ENCODE assay signal across 1 cellular context in the genomic region with DNA sequence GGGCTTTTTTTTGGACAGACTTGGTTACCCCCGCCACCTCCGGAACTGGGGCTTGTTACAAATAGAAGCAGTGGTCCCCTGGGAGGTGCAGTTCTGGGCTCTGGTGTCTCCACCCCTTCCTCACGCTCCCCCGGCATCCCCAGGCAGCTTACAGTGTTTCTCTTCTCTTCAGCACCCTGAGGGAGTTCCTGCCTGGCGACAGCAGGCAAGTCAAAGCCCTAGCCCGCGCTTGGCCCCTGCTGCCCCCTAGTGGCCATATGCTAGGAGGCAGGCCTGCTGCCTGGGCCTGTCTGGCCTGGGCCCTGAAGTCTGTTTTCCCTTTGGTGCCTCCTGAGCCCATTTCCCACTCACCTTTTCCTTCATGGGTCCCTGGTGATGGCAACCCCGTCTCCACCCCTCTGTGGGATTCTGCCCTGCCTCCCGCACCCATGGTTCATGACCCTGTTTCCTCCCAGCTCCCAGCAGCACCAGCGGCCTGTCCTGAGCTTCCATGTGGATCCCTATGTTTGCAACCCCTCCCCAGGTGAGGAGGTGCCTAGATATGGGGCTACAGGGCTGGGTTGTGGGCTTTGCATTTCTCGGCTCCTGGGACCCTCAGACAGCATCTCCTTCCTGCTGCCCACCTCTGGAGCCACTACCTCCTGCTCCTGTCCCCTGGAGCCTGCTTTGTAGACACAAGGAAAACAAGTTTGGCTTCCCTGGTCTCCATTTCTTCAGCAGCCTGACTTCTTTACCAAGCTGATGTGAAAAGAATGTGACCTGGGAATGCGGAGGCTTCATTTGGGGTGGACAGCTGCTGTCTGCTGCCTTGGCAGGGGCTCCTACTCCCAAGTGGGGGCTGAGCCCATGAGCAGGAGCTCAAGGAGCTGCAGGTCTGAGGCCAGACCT.
TF ChIP-seq lines count a peak whose summit lies in the region.

No MANE protein-coding gene starts in this region.

TF ChIP-seq in HepG2, 621 proteins besides CTCF, POLR2A, EP300 and RAD21 (continued from another document and continues in another):
- TF ChIP-seq, protein P1, sequence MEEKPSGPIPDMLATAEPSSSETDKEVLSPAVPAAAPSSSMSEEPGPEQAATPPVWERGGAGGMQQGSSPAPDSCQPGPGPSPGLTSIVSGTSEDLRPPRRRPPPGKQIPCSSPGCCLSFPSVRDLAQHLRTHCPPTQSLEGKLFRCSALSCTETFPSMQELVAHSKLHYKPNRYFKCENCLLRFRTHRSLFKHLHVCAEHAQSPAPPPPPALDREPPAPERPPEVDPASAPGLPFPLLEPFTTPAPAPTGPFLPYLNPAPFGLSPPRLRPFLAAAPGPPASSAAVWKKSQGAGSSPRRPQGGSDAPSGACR (CRISPR knock-in tag; IDR thresholded peaks at IDR 0.05): no peak; the same call in 1 of the 2 replicates
- TF ChIP-seq, protein P2, sequence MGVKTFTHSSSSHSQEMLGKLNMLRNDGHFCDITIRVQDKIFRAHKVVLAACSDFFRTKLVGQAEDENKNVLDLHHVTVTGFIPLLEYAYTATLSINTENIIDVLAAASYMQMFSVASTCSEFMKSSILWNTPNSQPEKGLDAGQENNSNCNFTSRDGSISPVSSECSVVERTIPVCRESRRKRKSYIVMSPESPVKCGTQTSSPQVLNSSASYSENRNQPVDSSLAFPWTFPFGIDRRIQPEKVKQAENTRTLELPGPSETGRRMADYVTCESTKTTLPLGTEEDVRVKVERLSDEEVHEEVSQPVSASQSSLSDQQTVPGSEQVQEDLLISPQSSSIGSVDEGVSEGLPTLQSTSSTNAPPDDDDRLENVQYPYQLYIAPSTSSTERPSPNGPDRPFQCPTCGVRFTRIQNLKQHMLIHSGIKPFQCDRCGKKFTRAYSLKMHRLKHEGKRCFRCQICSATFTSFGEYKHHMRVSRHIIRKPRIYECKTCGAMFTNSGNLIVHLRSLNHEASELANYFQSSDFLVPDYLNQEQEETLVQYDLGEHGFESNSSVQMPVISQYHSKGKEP (CRISPR knock-in tag; IDR thresholded peaks at IDR 0.05): no peak
- TF ChIP-seq, protein P3, sequence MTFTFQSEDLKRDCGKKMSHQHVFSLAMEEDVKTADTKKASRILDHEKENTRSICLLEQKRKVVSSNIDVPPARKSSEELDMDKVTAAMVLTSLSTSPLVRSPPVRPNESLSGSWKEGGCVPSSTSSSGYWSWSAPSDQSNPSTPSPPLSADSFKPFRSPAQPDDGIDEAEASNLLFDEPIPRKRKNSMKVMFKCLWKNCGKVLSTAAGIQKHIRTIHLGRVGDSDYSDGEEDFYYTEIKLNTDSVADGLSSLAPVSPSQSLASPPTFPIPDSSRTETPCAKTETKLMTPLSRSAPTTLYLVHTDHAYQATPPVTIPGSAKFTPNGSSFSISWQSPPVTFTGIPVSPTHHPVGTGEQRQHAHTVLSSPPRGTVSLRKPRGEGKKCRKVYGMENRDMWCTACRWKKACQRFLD (CRISPR knock-in tag; IDR thresholded peaks at IDR 0.05; ENCODE audit: borderline replicate concordance): no peak
- TF ChIP-seq, protein P4, sequence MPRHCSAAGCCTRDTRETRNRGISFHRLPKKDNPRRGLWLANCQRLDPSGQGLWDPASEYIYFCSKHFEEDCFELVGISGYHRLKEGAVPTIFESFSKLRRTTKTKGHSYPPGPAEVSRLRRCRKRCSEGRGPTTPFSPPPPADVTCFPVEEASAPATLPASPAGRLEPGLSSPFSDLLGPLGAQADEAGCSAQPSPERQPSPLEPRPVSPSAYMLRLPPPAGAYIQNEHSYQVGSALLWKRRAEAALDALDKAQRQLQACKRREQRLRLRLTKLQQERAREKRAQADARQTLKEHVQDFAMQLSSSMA (CRISPR knock-in tag; IDR thresholded peaks at IDR 0.05): no peak
- TF ChIP-seq ZNF546 (CRISPR knock-in tag; conservative IDR thresholded peaks at IDR 0.05) (no peak), MTF2 (CRISPR knock-in tag; IDR thresholded peaks at IDR 0.05; ENCODE audit: borderline replicate concordance) (no peak), ZNF557 (CRISPR knock-in tag; IDR thresholded peaks at IDR 0.05) (no peak), KDM1A (CRISPR knock-in tag; IDR thresholded peaks at IDR 0.05) (no peak), SP5 (CRISPR knock-in tag; IDR thresholded peaks at IDR 0.05; ENCODE audit: borderline replicate concordance, low read depth) (no peak), ATF7-NPFF (CRISPR knock-in tag; IDR thresholded peaks at IDR 0.05; ENCODE audit: low read depth) (no peak), ONECUT2 (CRISPR knock-in tag; IDR thresholded peaks at IDR 0.05) (no peak), SP140L (CRISPR knock-in tag; IDR thresholded peaks at IDR 0.05; ENCODE audit: borderline replicate concordance) (no peak), ZNF549 (CRISPR knock-in tag; IDR thresholded peaks at IDR 0.05) (no peak), MEIS1 (CRISPR knock-in tag; IDR thresholded peaks at IDR 0.05; ENCODE audit: borderline replicate concordance) (no peak), PHF8 (CRISPR knock-in tag; IDR thresholded peaks at IDR 0.05) (0 out of 2 replicates have a peak, but pooled peaks have one; percentile 27), ZNF644 (CRISPR knock-in tag; IDR thresholded peaks at IDR 0.05; ENCODE audit: low read depth) (no peak), ZNF782 (CRISPR knock-in tag; IDR thresholded peaks at IDR 0.05; ENCODE audit: borderline replicate concordance) (no peak)
- TF ChIP-seq, protein P5, sequence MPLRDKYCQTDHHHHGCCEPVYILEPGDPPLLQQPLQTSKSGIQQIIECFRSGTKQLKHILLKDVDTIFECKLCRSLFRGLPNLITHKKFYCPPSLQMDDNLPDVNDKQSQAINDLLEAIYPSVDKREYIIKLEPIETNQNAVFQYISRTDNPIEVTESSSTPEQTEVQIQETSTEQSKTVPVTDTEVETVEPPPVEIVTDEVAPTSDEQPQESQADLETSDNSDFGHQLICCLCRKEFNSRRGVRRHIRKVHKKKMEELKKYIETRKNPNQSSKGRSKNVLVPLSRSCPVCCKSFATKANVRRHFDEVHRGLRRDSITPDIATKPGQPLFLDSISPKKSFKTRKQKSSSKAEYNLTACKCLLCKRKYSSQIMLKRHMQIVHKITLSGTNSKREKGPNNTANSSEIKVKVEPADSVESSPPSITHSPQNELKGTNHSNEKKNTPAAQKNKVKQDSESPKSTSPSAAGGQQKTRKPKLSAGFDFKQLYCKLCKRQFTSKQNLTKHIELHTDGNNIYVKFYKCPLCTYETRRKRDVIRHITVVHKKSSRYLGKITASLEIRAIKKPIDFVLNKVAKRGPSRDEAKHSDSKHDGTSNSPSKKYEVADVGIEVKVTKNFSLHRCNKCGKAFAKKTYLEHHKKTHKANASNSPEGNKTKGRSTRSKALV (CRISPR knock-in tag; IDR thresholded peaks at IDR 0.05): no peak
- TF ChIP-seq, protein P6, sequence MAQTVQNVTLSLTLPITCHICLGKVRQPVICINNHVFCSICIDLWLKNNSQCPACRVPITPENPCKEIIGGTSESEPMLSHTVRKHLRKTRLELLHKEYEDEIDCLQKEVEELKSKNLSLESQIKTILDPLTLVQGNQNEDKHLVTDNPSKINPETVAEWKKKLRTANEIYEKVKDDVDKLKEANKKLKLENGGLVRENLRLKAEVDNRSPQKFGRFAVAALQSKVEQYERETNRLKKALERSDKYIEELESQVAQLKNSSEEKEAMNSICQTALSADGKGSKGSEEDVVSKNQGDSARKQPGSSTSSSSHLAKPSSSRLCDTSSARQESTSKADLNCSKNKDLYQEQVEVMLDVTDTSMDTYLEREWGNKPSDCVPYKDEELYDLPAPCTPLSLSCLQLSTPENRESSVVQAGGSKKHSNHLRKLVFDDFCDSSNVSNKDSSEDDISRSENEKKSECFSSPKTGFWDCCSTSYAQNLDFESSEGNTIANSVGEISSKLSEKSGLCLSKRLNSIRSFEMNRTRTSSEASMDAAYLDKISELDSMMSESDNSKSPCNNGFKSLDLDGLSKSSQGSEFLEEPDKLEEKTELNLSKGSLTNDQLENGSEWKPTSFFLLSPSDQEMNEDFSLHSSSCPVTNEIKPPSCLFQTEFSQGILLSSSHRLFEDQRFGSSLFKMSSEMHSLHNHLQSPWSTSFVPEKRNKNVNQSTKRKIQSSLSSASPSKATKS (CRISPR knock-in tag; IDR thresholded peaks at IDR 0.05): no peak
- TF ChIP-seq, protein P7, sequence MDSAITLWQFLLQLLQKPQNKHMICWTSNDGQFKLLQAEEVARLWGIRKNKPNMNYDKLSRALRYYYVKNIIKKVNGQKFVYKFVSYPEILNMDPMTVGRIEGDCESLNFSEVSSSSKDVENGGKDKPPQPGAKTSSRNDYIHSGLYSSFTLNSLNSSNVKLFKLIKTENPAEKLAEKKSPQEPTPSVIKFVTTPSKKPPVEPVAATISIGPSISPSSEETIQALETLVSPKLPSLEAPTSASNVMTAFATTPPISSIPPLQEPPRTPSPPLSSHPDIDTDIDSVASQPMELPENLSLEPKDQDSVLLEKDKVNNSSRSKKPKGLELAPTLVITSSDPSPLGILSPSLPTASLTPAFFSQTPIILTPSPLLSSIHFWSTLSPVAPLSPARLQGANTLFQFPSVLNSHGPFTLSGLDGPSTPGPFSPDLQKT (CRISPR knock-in tag; IDR thresholded peaks at IDR 0.05; ENCODE audit: borderline replicate concordance): no peak
- TF ChIP-seq, protein P8, sequence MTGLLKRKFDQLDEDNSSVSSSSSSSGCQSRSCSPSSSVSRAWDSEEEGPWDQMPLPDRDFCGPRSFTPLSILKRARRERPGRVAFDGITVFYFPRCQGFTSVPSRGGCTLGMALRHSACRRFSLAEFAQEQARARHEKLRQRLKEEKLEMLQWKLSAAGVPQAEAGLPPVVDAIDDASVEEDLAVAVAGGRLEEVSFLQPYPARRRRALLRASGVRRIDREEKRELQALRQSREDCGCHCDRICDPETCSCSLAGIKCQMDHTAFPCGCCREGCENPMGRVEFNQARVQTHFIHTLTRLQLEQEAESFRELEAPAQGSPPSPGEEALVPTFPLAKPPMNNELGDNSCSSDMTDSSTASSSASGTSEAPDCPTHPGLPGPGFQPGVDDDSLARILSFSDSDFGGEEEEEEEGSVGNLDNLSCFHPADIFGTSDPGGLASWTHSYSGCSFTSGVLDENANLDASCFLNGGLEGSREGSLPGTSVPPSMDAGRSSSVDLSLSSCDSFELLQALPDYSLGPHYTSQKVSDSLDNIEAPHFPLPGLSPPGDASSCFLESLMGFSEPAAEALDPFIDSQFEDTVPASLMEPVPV (CRISPR knock-in tag; IDR thresholded peaks at IDR 0.05): 0 out of 2 replicates have a peak, but pooled peaks have one; percentile 27
- TF ChIP-seq, protein P9, sequence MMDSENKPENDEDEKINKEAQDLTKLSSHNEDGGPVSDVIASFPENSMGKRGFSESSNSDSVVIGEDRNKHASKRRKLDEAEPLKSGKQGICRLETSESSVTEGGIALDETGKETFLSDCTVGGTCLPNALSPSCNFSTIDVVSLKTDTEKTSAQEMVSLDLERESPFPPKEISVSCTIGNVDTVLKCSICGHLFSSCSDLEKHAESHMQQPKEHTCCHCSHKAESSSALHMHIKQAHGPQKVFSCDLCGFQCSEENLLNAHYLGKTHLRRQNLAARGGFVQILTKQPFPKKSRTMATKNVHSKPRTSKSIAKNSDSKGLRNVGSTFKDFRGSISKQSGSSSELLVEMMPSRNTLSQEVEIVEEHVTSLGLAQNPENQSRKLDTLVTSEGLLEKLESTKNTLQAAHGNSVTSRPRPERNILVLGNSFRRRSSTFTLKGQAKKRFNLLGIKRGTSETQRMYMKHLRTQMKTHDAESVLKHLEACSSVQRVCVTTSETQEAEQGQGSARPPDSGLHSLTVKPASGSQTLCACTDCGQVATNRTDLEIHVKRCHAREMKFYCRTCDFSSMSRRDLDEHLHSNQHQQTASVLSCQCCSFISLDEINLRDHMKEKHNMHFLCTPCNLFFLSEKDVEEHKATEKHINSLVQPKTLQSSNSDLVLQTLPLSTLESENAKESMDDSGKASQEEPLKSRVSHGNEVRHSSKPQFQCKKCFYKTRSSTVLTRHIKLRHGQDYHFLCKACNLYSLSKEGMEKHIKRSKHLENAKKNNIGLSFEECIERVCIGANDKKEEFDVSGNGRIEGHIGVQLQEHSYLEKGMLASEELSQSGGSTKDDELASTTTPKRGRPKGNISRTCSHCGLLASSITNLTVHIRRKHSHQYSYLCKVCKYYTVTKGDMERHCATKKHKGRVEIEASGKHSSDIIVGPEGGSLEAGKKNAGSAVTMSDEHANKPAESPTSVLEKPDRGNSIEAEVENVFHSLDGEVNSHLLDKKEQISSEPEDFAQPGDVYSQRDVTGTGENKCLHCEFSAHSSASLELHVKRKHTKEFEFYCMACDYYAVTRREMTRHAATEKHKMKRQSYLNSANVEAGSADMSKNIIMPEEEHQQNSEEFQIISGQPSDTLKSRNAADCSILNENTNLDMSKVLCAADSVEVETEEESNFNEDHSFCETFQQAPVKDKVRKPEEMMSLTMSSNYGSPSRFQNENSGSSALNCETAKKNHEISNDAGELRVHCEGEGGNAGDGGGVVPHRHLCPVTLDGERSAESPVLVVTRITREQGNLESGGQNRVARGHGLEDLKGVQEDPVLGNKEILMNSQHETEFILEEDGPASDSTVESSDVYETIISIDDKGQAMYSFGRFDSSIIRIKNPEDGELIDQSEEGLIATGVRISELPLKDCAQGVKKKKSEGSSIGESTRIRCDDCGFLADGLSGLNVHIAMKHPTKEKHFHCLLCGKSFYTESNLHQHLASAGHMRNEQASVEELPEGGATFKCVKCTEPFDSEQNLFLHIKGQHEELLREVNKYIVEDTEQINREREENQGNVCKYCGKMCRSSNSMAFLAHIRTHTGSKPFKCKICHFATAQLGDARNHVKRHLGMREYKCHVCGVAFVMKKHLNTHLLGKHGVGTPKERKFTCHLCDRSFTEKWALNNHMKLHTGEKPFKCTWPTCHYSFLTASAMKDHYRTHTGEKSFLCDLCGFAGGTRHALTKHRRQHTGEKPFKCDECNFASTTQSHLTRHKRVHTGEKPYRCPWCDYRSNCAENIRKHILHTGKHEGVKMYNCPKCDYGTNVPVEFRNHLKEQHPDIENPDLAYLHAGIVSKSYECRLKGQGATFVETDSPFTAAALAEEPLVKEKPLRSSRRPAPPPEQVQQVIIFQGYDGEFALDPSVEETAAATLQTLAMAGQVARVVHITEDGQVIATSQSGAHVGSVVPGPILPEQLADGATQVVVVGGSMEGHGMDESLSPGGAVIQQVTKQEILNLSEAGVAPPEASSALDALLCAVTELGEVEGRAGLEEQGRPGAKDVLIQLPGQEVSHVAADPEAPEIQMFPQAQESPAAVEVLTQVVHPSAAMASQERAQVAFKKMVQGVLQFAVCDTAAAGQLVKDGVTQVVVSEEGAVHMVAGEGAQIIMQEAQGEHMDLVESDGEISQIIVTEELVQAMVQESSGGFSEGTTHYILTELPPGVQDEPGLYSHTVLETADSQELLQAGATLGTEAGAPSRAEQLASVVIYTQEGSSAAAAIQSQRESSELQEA (CRISPR knock-in tag; IDR thresholded peaks at IDR 0.05; ENCODE audit: not compliant biosample characterization): no peak
- TF ChIP-seq, protein P10, sequence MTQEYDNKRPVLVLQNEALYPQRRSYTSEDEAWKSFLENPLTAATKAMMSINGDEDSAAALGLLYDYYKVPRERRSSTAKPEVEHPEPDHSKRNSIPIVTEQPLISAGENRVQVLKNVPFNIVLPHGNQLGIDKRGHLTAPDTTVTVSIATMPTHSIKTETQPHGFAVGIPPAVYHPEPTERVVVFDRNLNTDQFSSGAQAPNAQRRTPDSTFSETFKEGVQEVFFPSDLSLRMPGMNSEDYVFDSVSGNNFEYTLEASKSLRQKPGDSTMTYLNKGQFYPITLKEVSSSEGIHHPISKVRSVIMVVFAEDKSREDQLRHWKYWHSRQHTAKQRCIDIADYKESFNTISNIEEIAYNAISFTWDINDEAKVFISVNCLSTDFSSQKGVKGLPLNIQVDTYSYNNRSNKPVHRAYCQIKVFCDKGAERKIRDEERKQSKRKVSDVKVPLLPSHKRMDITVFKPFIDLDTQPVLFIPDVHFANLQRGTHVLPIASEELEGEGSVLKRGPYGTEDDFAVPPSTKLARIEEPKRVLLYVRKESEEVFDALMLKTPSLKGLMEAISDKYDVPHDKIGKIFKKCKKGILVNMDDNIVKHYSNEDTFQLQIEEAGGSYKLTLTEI (CRISPR knock-in tag; conservative IDR thresholded peaks at IDR 0.05): no peak
